In the genomic region with DNA sequence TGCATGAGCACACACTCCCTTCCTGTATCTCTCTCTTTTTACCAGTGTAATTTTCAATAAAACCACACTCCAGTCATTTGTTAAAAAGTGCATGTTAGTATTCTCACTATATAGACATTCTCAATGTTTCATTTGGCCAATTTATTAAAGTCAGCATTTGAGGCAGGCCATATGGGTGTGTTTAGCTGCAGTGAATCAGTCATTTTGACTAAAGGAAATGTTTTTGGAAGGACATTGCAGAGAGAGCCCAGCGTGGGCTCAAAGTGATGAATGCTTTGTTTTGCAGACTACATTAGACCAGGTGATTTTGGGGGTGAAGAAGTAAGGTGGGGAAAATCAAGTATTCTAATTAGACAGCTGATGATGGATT, we compare ENCODE assay signal across 25 cellular contexts.
"Had no signal": no experiment of that assay in that cellular context is flagged by ENCODE, and none has a peak within 500 bp of the region (broad histone marks: within the 10 kb centered on the region; RNA-seq: fewer than 3 reads in every experiment).

No MANE protein-coding gene starts in this region.

- H3K27me3 ChIP-seq: brain microvascular endothelial cell, foreskin keratinocyte, pancreas, right atrium auricular region, thyroid gland had no signal

- H3K4me1 ChIP-seq: pancreas, psoas muscle, right atrium auricular region, thyroid gland had no signal

- H3K4me3 ChIP-seq: lung, pancreas, psoas muscle, right atrium auricular region, thyroid gland had no signal

- ATAC-seq: activated CD8-positive, alpha-beta memory T cell treated with anti-CD3 and anti-CD28 coated beads, Interleukin-2, amount 10 ng/mL, durations not matched to agents 7 days and 5 days; activated CD8-positive, alpha-beta T cell treated with anti-CD3 and anti-CD28 coated beads for 36 hours; foreskin keratinocyte; naive thymus-derived CD8-positive, alpha-beta T cell; pancreas; psoas muscle had no signal

- H3K4me1 Mint-ChIP-seq: activated CD4-positive, alpha-beta T cell treated with anti-CD3 and anti-CD28 coated beads, Interleukin-2, amount 10 ng/mL, durations not matched to agents 7 days and 5 days; activated CD8-positive, alpha-beta memory T cell treated with anti-CD3 and anti-CD28 coated beads, Interleukin-2, amount 10 ng/mL, durations not matched to agents 7 days and 5 days; activated naive CD4-positive, alpha-beta T cell treated with anti-CD3 and anti-CD28 coated beads, Interleukin-2, amount 50 U/mL, for 24 hours; naive thymus-derived CD8-positive, alpha-beta T cell had no signal

- DNase-seq: activated CD4-positive, alpha-beta T cell treated with anti-CD3 and anti-CD28 coated beads, Interleukin-2, amount 10 ng/mL, durations not matched to agents 7 days and 5 days; activated CD4-positive, CD25-positive, alpha-beta regulatory T cell treated with anti-CD3 and anti-CD28 coated beads, Interleukin-2, amount 50 U/mL, for 72 hours; activated CD8-positive, alpha-beta memory T cell treated with anti-CD3 and anti-CD28 coated beads, Interleukin-2, amount 10 ng/mL, durations not matched to agents 7 days and 5 days; activated CD8-positive, alpha-beta T cell treated with anti-CD3 and anti-CD28 coated beads for 36 hours; activated gamma-delta T cell; activated T-cell treated with anti-CD3 and anti-CD28 coated beads for 4 hours; aorta; brain microvascular endothelial cell; caudate nucleus; dermis blood vessel endothelial cell; effector CD8-positive, alpha-beta T cell; erythroblast; kidney; naive thymus-derived CD8-positive, alpha-beta T cell; pancreas; psoas muscle; substantia nigra; thyroid gland; WERI-Rb-1 had no signal

- H3K27ac Mint-ChIP-seq: activated CD4-positive, alpha-beta T cell treated with anti-CD3 and anti-CD28 coated beads, Interleukin-2, amount 10 ng/mL, durations not matched to agents 7 days and 5 days; activated CD8-positive, alpha-beta memory T cell treated with anti-CD3 and anti-CD28 coated beads, Interleukin-2, amount 10 ng/mL, durations not matched to agents 7 days and 5 days; activated CD8-positive, alpha-beta T cell treated with anti-CD3 and anti-CD28 coated beads for 36 hours; activated naive CD4-positive, alpha-beta T cell treated with anti-CD3 and anti-CD28 coated beads, Interleukin-2, amount 50 U/mL, for 24 hours; activated T-helper 1 cell treated with anti-CD3 and anti-CD28 coated beads, Interleukin-12 subunit alpha, Interleukin-12 subunit beta, Interleukin-2, Interleukin-4 antibody, amounts not matched to agents 30 ng/mL and 10 ng/mL and 1 ng/mL, durations not matched to agents 14 hours and 24 hours and 36 hours; naive thymus-derived CD8-positive, alpha-beta T cell; stimulated activated naive CD8-positive, alpha-beta T cell treated with anti-CD3 and anti-CD28 coated beads, Interleukin-15, Interleukin-2, amounts not matched to agents 100 ng/mL and 50 ng/mL, for 24 hours had no signal

- H3K27me3 Mint-ChIP-seq: activated CD4-positive, alpha-beta T cell treated with anti-CD3 and anti-CD28 coated beads, Interleukin-2, amount 10 ng/mL, durations not matched to agents 7 days and 5 days; activated CD8-positive, alpha-beta memory T cell treated with anti-CD3 and anti-CD28 coated beads, Interleukin-2, amount 10 ng/mL, durations not matched to agents 7 days and 5 days; activated CD8-positive, alpha-beta T cell treated with anti-CD3 and anti-CD28 coated beads for 36 hours; activated naive CD4-positive, alpha-beta T cell treated with anti-CD3 and anti-CD28 coated beads, Interleukin-2, amount 50 U/mL, for 24 hours; stimulated activated naive CD8-positive, alpha-beta T cell treated with anti-CD3 and anti-CD28 coated beads, Interleukin-15, Interleukin-2, amounts not matched to agents 100 ng/mL and 50 ng/mL, for 24 hours had no signal

- H3K9me3 Mint-ChIP-seq: activated CD8-positive, alpha-beta T cell treated with anti-CD3 and anti-CD28 coated beads for 36 hours had no signal

- H3K9me3 ChIP-seq: pancreas, psoas muscle, right atrium auricular region, thyroid gland had no signal

- H3K36me3 ChIP-seq: brain microvascular endothelial cell, pancreas, right atrium auricular region, thyroid gland, WERI-Rb-1 had no signal

- H3K4me3 Mint-ChIP-seq: activated CD4-positive, alpha-beta T cell treated with anti-CD3 and anti-CD28 coated beads, Interleukin-2, amount 10 ng/mL, durations not matched to agents 7 days and 5 days; activated CD8-positive, alpha-beta memory T cell treated with anti-CD3 and anti-CD28 coated beads, Interleukin-2, amount 10 ng/mL, durations not matched to agents 7 days and 5 days; activated CD8-positive, alpha-beta T cell treated with anti-CD3 and anti-CD28 coated beads for 36 hours; activated naive CD4-positive, alpha-beta T cell treated with anti-CD3 and anti-CD28 coated beads, Interleukin-2, amount 50 U/mL, for 24 hours; activated T-helper 1 cell treated with anti-CD3 and anti-CD28 coated beads, Interleukin-12 subunit alpha, Interleukin-12 subunit beta, Interleukin-2, Interleukin-4 antibody, amounts not matched to agents 30 ng/mL and 10 ng/mL and 1 ng/mL, durations not matched to agents 14 hours and 24 hours and 36 hours; naive thymus-derived CD8-positive, alpha-beta T cell; stimulated activated naive CD8-positive, alpha-beta T cell treated with anti-CD3 and anti-CD28 coated beads, Interleukin-15, Interleukin-2, amounts not matched to agents 100 ng/mL and 50 ng/mL, for 24 hours had no signal

- H3K36me3 Mint-ChIP-seq: activated CD8-positive, alpha-beta memory T cell treated with anti-CD3 and anti-CD28 coated beads, Interleukin-2, amount 10 ng/mL, durations not matched to agents 7 days and 5 days; activated naive CD4-positive, alpha-beta T cell treated with anti-CD3 and anti-CD28 coated beads, Interleukin-2, amount 50 U/mL, for 24 hours; naive thymus-derived CD8-positive, alpha-beta T cell had no signal

- H3K27ac ChIP-seq: brain microvascular endothelial cell, foreskin keratinocyte, pancreas, psoas muscle, right atrium auricular region, thyroid gland, WERI-Rb-1 had no signal

- FAIRE-seq: kidney, pancreas had no signal
